ENCODE assay signal across 27 cellular contexts in genomic region chr12:16599081-16599480, GRCh38. TPM values are rescaled to one million over a fixed set of nuclear protein-coding genes. Genes with fewer than 3 reads are reported as not detected.
DNase-seq lines count a peak whose midpoint lies in the region; ATAC-seq and TF ChIP-seq lines count a peak whose summit lies in the region.
"Had no signal": no experiment of that assay in that cellular context is flagged by ENCODE, and none has a peak within 500 bp of the region (broad histone marks: within the 10 kb centered on the region; RNA-seq: fewer than 3 reads in every experiment).

No MANE protein-coding gene starts in this region.

- H3K9me3 ChIP-seq in esophagus muscularis mucosa, result no peaks in the 10 kb centered on the region
- no peaks in the 10 kb centered on the region for H3K9me3 ChIP-seq in subcutaneous abdominal adipose tissue (ENCODE audit: control insufficient read depth in 5 of 5, low read length in 5 of 5)
- no peaks in the 10 kb centered on the region for H3K9me3 ChIP-seq in prostate gland
- H3K9me3 ChIP-seq: mucosa of descending colon had no signal

- 62% methylated on average over 6 of the region's 6 CpGs for WGBS in esophagus muscularis mucosa
- 85% methylated on average over 6 of the region's 6 CpGs for WGBS in prostate gland

- TF ChIP-seq EP300 in esophagus muscularis mucosa (IDR thresholded peaks at IDR 0.05), result no peak

- no peak for ATAC-seq in GM19023 (IDR thresholded peaks at IDR 0.05; ENCODE audit: unreplicated experiment)
- ATAC-seq: activated CD8-positive, alpha-beta memory T cell treated with anti-CD3 and anti-CD28 coated beads, Interleukin-2, amount 10 ng/mL, durations not matched to agents 7 days and 5 days; mucosa of descending colon; stimulated activated naive CD8-positive, alpha-beta T cell treated with anti-CD3 and anti-CD28 coated beads, Interleukin-15, amount 100 ng/mL, for 72 hours had no signal

- no peak overlapping the region for H3K9ac ChIP-seq in subcutaneous abdominal adipose tissue (ENCODE audit: low read length in 5 of 5)

- TF ChIP-seq CTCF in esophagus muscularis mucosa (IDR thresholded peaks at IDR 0.05), result no peak
- TF ChIP-seq CTCF in prostate gland (IDR thresholded peaks at IDR 0.05), result no peak

- intact Hi-C loops in esophagus muscularis mucosa (cut with DNase I), result no loop called here
- intact Hi-C loops in prostate gland (cut with DNase I), result no loop called here

- H3K27ac ChIP-seq in esophagus muscularis mucosa (replicated peaks in 1 of 4) (peak overlapping the region; percentile 68 to 86 (median 79)), subcutaneous abdominal adipose tissue (ENCODE audit: low read depth, low read length) (peak overlapping the region; percentile 32), prostate gland (no peak overlapping the region)
- H3K27ac ChIP-seq: cardiac muscle cell, WERI-Rb-1 had no signal

- H3K36me3 ChIP-seq in esophagus muscularis mucosa (no peaks in the 10 kb centered on the region), subcutaneous abdominal adipose tissue (ENCODE audit: control insufficient read depth in 5 of 5, insufficient read depth in 5 of 5, low read length in 5 of 5) (peaks cover 0 to 5% (median 0%) of the 10 kb centered on the region in 5 donors), prostate gland (no peaks in the 10 kb centered on the region)
- H3K36me3 ChIP-seq: cardiac muscle cell had no signal

- DNase-seq in NCI-H2081 (lab: John Stamatoyannopoulos, UW) (peak; percentile 31 to 80), NCI-H2081 treated with DMSO at 0.1 percent for 48 hours (lab: John Stamatoyannopoulos, UW) (no peak), NCI-H1417 (lab: John Stamatoyannopoulos, UW) (peak in 2 of 3 experiments; percentile 69 to 94), esophagus muscularis mucosa (ENCODE audit: extremely low spot score) (no peak), prostate gland (ENCODE audit: low spot score) (no peak)
- no peak for DNase-seq in activated T-cell treated with anti-CD3 and anti-CD28 coated beads, Interleukin-2, amount 50 U/mL, for 1 hour
- DNase-seq: activated CD4-positive, alpha-beta T cell treated with anti-CD3 and anti-CD28 coated beads, Interleukin-2, amount 50 U/mL, for 1 hour; activated CD8-positive, alpha-beta memory T cell treated with anti-CD3 and anti-CD28 coated beads, Interleukin-2, amount 10 ng/mL, durations not matched to agents 7 days and 5 days; activated naive CD4-positive, alpha-beta T cell treated with anti-CD3 and anti-CD28 coated beads, Interleukin-2, amount 10 ng/mL, durations not matched to agents 7 days and 5 days; AML-193; amygdala; CD4-positive, alpha-beta memory T cell; DMS 273 treated with DMSO at 0.1 percent for 48 hours; GOT3; islet precursor cell; KG1; mucosa of descending colon; SHP77 treated with DMSO at 0.1 percent for 48 hours; stimulated activated naive CD8-positive, alpha-beta T cell treated with anti-CD3 and anti-CD28 coated beads, Interleukin-15, amount 100 ng/mL, for 72 hours; T-helper 9 cell; WERI-Rb-1 had no signal

- H3K4me1 ChIP-seq in esophagus muscularis mucosa (peaks cover 0 to 69% (median 22%) of the 10 kb centered on the region in 4 donors), subcutaneous abdominal adipose tissue (ENCODE audit: control insufficient read depth in 5 of 5, insufficient read depth in 5 of 5, low read length in 5 of 5) (peaks cover 0 to 44% (median 3%) of the 10 kb centered on the region in 5 donors), prostate gland (replicated peaks) (no peaks in the 10 kb centered on the region)

- TF ChIP-seq POLR2A in esophagus muscularis mucosa (IDR thresholded peaks at IDR 0.05; ENCODE audit: low read depth) (no peak), prostate gland (IDR thresholded peaks at IDR 0.05) (no peak)

- no peaks in the 10 kb centered on the region for H3K27me3 ChIP-seq in esophagus muscularis mucosa
- no peaks in the 10 kb centered on the region for H3K27me3 ChIP-seq in subcutaneous abdominal adipose tissue (ENCODE audit: control insufficient read depth in 5 of 5, insufficient read depth in 4 of 5, low read length in 5 of 5)
- no peaks in the 10 kb centered on the region for H3K27me3 ChIP-seq in prostate gland (replicated peaks; ENCODE audit: insufficient read depth)
- H3K27me3 ChIP-seq: cardiac muscle cell had no signal

- peak overlapping the region; percentile 12 to 35 (median 26) for H3K4me3 ChIP-seq in esophagus muscularis mucosa
- no peak overlapping the region for H3K4me3 ChIP-seq in subcutaneous abdominal adipose tissue (ENCODE audit: low read depth in 1 of 5, low read length in 5 of 5)
- H3K4me3 ChIP-seq in prostate gland, result no peak overlapping the region
- H3K4me3 ChIP-seq: cardiac muscle cell, mucosa of descending colon had no signal

RNA-seq across cellular contexts. Expression of gene LMO3, which starts 6.9 kb away (rescaled TPM):
- total RNA-seq in esophagus muscularis mucosa (100 to 1,000 TPM in 3 of 4 donors, 10 to 100 TPM in 1; 66.1 to 152 (median 138) TPM), prostate gland (1 to 10 TPM; 3.7 to 9.6 TPM)
- total RNA-seq: A172; activated CD8-positive, alpha-beta memory T cell treated with anti-CD3 and anti-CD28 coated beads, Interleukin-2, amount 10 ng/mL, durations not matched to agents 7 days and 5 days; CD4-positive, alpha-beta memory T cell; glomerular endothelial cell; HT1080 had no signal

Comparison
In these comparisons a context has a peak if more than half of its experiments do, and no peak if none do; other contexts are left out.
1. DNase-seq: peak in NCI-H2081 (2 of 2) and NCI-H1417 (2 of 3); none in NCI-H2081 treated with DMSO at 0.1 percent for 48 hours (single experiment), esophagus muscularis mucosa (single experiment), prostate gland (single experiment) and activated T-cell treated with anti-CD3 and anti-CD28 coated beads, Interleukin-2, amount 50 U/mL, for 1 hour (single experiment).
2. H3K27ac ChIP-seq: peak in esophagus muscularis mucosa (4 of 4) and subcutaneous abdominal adipose tissue (single experiment); none in prostate gland (0 of 2).
3. H3K4me3 ChIP-seq: peak in esophagus muscularis mucosa (4 of 4); none in subcutaneous abdominal adipose tissue (0 of 5) and prostate gland (0 of 2).
4. RNA of gene LMO3, which starts 6.9 kb away (total RNA-seq): 66.1 to 152 TPM in esophagus muscularis mucosa; 3.7 to 9.6 TPM in prostate gland; every median in the first group is over 4 times any median in the second.